In the genomic region with DNA sequence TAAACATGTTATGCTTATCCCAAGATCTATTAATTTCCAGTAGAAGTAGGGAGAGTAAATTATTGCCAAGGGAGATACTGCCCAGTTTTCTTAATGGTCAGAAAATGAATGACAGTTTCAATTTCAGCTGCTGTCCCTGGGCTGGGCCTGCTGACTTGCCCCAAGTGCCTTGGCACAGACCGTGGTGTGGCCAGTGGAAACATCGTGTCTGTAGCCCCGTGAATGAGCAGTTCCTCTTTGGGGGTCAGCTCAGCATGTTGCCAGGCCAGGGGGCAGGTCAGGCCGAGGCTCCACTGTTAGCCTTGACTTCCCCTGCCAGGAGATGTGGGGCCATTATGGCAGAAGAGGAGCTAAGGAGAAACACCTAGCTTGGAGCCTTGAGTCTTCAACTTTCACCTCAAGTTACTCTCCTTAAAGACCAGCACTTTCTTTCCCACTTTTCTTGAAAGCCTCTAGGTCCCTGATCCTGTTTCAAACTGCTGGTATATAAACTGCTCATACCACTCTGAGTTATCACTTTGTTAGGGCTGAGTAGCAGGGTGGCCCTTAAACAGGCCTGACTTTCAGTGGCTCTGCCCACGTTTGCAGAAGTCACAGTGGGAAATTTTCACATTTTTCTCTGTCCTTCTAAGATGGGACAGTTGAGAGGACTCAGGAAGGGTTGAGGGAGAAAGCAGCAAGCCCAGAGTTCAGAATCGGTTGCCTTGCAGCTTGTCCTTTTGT, we compare ENCODE assay signal across 9 cellular contexts.
DNase-seq lines count a peak whose midpoint lies in the region; ATAC-seq and TF ChIP-seq lines count a peak whose summit lies in the region.
"Had no signal": no experiment of that assay in that cellular context is flagged by ENCODE, and none has a peak within 500 bp of the region (broad histone marks: within the 10 kb centered on the region; RNA-seq: fewer than 3 reads in every experiment).

No MANE protein-coding gene starts in this region.

- TF ChIP-seq CTCF in heart left ventricle (IDR thresholded peaks at IDR 0.05), result no peak
- no peak for TF ChIP-seq CTCF in lower lobe of right lung (IDR thresholded peaks at IDR 0.05)
- no peak for TF ChIP-seq CTCF in vagina (IDR thresholded peaks at IDR 0.05)

- no peaks in the 10 kb centered on the region for H3K27me3 Mint-ChIP-seq in activated naive CD8-positive, alpha-beta T cell treated with anti-CD3 and anti-CD28 coated beads, Interleukin-2, amount 10 ng/mL, durations not matched to agents 7 days and 5 days

- H3K36me3 Mint-ChIP-seq in activated naive CD8-positive, alpha-beta T cell treated with anti-CD3 and anti-CD28 coated beads, Interleukin-2, amount 10 ng/mL, durations not matched to agents 7 days and 5 days, result peaks cover 26% of the 10 kb centered on the region

- H3K36me3 ChIP-seq in heart left ventricle, result peaks cover 0 to 9% (median 0%) of the 10 kb centered on the region in 9 donors
- no peaks in the 10 kb centered on the region for H3K36me3 ChIP-seq in lower lobe of right lung
- no peaks in the 10 kb centered on the region for H3K36me3 ChIP-seq in vagina

- H3K4me3 ChIP-seq in heart left ventricle (no peak overlapping the region), lower lobe of right lung (no peak overlapping the region), vagina (no peak overlapping the region)

- H3K27ac ChIP-seq in heart left ventricle (peak overlapping the region in 6 of 12 donors; percentile 10 to 59 (median 22)), lower lobe of right lung (peak overlapping the region; percentile 59), vagina (peak overlapping the region; percentile 33)

- TF ChIP-seq POLR2A in heart left ventricle (IDR thresholded peaks at IDR 0.05) (no peak), vagina (IDR thresholded peaks at IDR 0.05) (no peak)

- H3K9me3 Mint-ChIP-seq in activated naive CD8-positive, alpha-beta T cell treated with anti-CD3 and anti-CD28 coated beads, Interleukin-2, amount 10 ng/mL, durations not matched to agents 7 days and 5 days, result no peaks in the 10 kb centered on the region
- H3K9me3 Mint-ChIP-seq: nephron progenitor cell had no signal

- H3K4me1 ChIP-seq in heart left ventricle, result peaks cover 6 to 96% (median 75%) of the 10 kb centered on the region in 12 donors
- peaks cover 66% of the 10 kb centered on the region for H3K4me1 ChIP-seq in lower lobe of right lung
- peaks cover 66% of the 10 kb centered on the region for H3K4me1 ChIP-seq in vagina

- peaks cover 43% of the 10 kb centered on the region for H3K4me1 Mint-ChIP-seq in activated naive CD8-positive, alpha-beta T cell treated with anti-CD3 and anti-CD28 coated beads, Interleukin-2, amount 10 ng/mL, durations not matched to agents 7 days and 5 days

- DNase-seq in heart left ventricle (peak in 1 of 5 donors; percentile 37), Right ventricle myocardium superior (no peak), lower lobe of right lung (peak; percentile 66), vagina (ENCODE audit: extremely low spot score in 2 of 2) (no peak), LoVo (ENCODE audit: low spot score) (no peak), EL (no peak)
- DNase-seq in activated naive CD8-positive, alpha-beta T cell treated with anti-CD3 and anti-CD28 coated beads, Interleukin-2, amount 10 ng/mL, durations not matched to agents 7 days and 5 days, result no peak
- DNase-seq: nephron progenitor cell had no signal

- WGBS in heart left ventricle, 4 donors, result 53 to 57% (median 57%) methylated on average over 6 of the region's 6 CpGs

- H3K27ac Mint-ChIP-seq in activated naive CD8-positive, alpha-beta T cell treated with anti-CD3 and anti-CD28 coated beads, Interleukin-2, amount 10 ng/mL, durations not matched to agents 7 days and 5 days, result peak overlapping the region; percentile 69
- H3K27ac Mint-ChIP-seq: nephron progenitor cell had no signal

- H3K4me3 Mint-ChIP-seq in activated naive CD8-positive, alpha-beta T cell treated with anti-CD3 and anti-CD28 coated beads, Interleukin-2, amount 10 ng/mL, durations not matched to agents 7 days and 5 days, result no peak overlapping the region
- H3K4me3 Mint-ChIP-seq: nephron progenitor cell had no signal

- intact Hi-C loops in heart left ventricle (cut with DNase I), result loop anchor here in 1 of 10 donors (5.0 kb wide), 1 partner anchor 33 kb away; no protein-coding TSS in a partner anchor
- intact Hi-C loops in Right ventricle myocardium superior (cut with DNase I), result no loop called here
- intact Hi-C loops in lower lobe of right lung (cut with DNase I), result no loop called here
- intact Hi-C loops in vagina (cut with DNase I), result no loop called here

- H3K9me3 ChIP-seq in heart left ventricle, result no peaks in the 10 kb centered on the region
- H3K9me3 ChIP-seq in lower lobe of right lung, result no peaks in the 10 kb centered on the region
- H3K9me3 ChIP-seq in vagina, result no peaks in the 10 kb centered on the region

- ATAC-seq in heart left ventricle, result peak in 3 of 4 donors; percentile 39 to 44 (median 42)
- ATAC-seq in Right ventricle myocardium superior (ENCODE audit: poor library complexity), result no peak
- ATAC-seq in activated naive CD8-positive, alpha-beta T cell treated with anti-CD3 and anti-CD28 coated beads, Interleukin-2, amount 10 ng/mL, durations not matched to agents 7 days and 5 days (ENCODE audit: low read depth), result no peak
- ATAC-seq in lower lobe of right lung, result peak; percentile 42 to 69
- ATAC-seq in HG03354 (IDR thresholded peaks at IDR 0.05; ENCODE audit: poor library complexity, severe bottlenecking, unreplicated experiment), result no peak

- POLR2A ChIA-PET in activated naive CD8-positive, alpha-beta T cell treated with anti-CD3 and anti-CD28 coated beads, Interleukin-2, amount 10 ng/mL, durations not matched to agents 7 days and 5 days (lab: Charles Lee), result interaction anchor here (0.8 kb wide), 1 partner anchor 11 kb away, joined by 3 read pairs; no protein-coding TSS in a partner anchor

- H3K27me3 ChIP-seq in heart left ventricle (no peaks in the 10 kb centered on the region), lower lobe of right lung (ENCODE audit: low read depth) (no peaks in the 10 kb centered on the region), vagina (no peaks in the 10 kb centered on the region)

Comparison
In these comparisons a context has a peak if more than half of its experiments do, and no peak if none do; other contexts are left out.
1. ATAC-seq: peak in heart left ventricle (3 of 4) and lower lobe of right lung (2 of 2); none in Right ventricle myocardium superior (single experiment), activated naive CD8-positive, alpha-beta T cell treated with anti-CD3 and anti-CD28 coated beads, Interleukin-2, amount 10 ng/mL, durations not matched to agents 7 days and 5 days (single experiment) and HG03354 (single experiment).